9 cellular contexts compared by ENCODE assay signal in genomic region chr2:233974530-233975071, GRCh38. TPM values are rescaled to one million over a fixed set of nuclear protein-coding genes. Genes with fewer than 3 reads are reported as not detected.
DNase-seq lines count a peak whose midpoint lies in the region; ATAC-seq, FAIRE-seq and TF ChIP-seq lines count a peak whose summit lies in the region.
"Had no signal": no experiment of that assay in that cellular context is flagged by ENCODE, and none has a peak within 500 bp of the region (broad histone marks: within the 10 kb centered on the region; RNA-seq: fewer than 3 reads in every experiment).

No MANE protein-coding gene starts in this region.

- no peak overlapping the region for H4K8ac ChIP-seq in mesenchymal stem cell (ENCODE audit: low read length)

- no peaks in the 10 kb centered on the region for H3K27me3 ChIP-seq in MG63
- H3K27me3 ChIP-seq in GM12878 (replicated peaks in 1 of 2; ENCODE audit: control insufficient read depth in 2 of 2, insufficient read depth in 2 of 2, low read length in 1 of 2): no peaks in the 10 kb centered on the region; a peak in 1 of 4 replicates
- H3K27me3 ChIP-seq in mesenchymal stem cell (ENCODE audit: control insufficient read depth in 1 of 2, insufficient read depth in 1 of 2, low read length in 2 of 2): no peaks in the 10 kb centered on the region

- H3K23ac ChIP-seq in mesenchymal stem cell (ENCODE audit: low read length in 2 of 2): no peak overlapping the region

- TF ChIP-seq EP300 in GM12878 (IDR thresholded peaks at IDR 0.05; ENCODE audit: borderline replicate concordance in 1 of 2, control insufficient read depth in 1 of 2, low read depth in 2 of 2, low read length in 2 of 2): no peak

- CTCF ChIA-PET in GM12878 (lab: Yijun Ruan, JAX): interaction anchor here (1.6 kb wide), 1 partner anchor 571 kb away, joined by 8 read pairs; no protein-coding TSS in a partner anchor

- H2BK15ac ChIP-seq in mesenchymal stem cell (ENCODE audit: low read depth, poor library complexity, severe bottlenecking): no peak overlapping the region

- H2BK5ac ChIP-seq in mesenchymal stem cell (ENCODE audit: low read depth, low read length, poor library complexity, severe bottlenecking): peak overlapping the region; percentile 85

- no peak overlapping the region for H3K9ac ChIP-seq in GM12878 (ENCODE audit: control insufficient read depth, insufficient read depth, low read length)
- no peak overlapping the region for H3K9ac ChIP-seq in mesenchymal stem cell (ENCODE audit: low read length)

- no peak overlapping the region for H3K14ac ChIP-seq in mesenchymal stem cell (ENCODE audit: low read length in 2 of 2)

- H3K79me2 ChIP-seq in GM12878 (ENCODE audit: control insufficient read depth, insufficient read depth, low read length): no peaks in the 10 kb centered on the region

- POLR2A ChIA-PET in GM12878 (lab: Charles Lee): no interaction called here

- no peak overlapping the region for H3K18ac ChIP-seq in mesenchymal stem cell (ENCODE audit: low read depth in 1 of 2, low read length in 2 of 2)

- H2AFZ ChIP-seq in GM12878 (ENCODE audit: control insufficient read depth, low read depth, low read length) (no peak overlapping the region), mesenchymal stem cell (ENCODE audit: low read depth, low read length) (no peak overlapping the region)

- H2BK12ac ChIP-seq in mesenchymal stem cell (ENCODE audit: low read length in 2 of 2): no peak overlapping the region

- H3K4me2 ChIP-seq in GM12878 (ENCODE audit: control insufficient read depth, insufficient read depth) (no peak overlapping the region), mesenchymal stem cell (ENCODE audit: low read length, poor library complexity, severe bottlenecking) (no peak overlapping the region)

- H3K4me3 ChIP-seq in MG63: no peak overlapping the region
- H3K4me3 ChIP-seq in GM12878: no peak overlapping the region
- no peak overlapping the region for H3K4me3 ChIP-seq in mesenchymal stem cell (ENCODE audit: insufficient read depth in 1 of 2, low read depth in 1 of 2, low read length in 2 of 2)

- H3K9me3 ChIP-seq in MG63: no peaks in the 10 kb centered on the region
- no peaks in the 10 kb centered on the region for H3K9me3 ChIP-seq in GM12878 (replicated peaks; ENCODE audit: control insufficient read depth, insufficient read depth, low read length)
- H3K9me3 ChIP-seq in mesenchymal stem cell (ENCODE audit: control insufficient read depth, low read length): no peaks in the 10 kb centered on the region

- no peak overlapping the region for H3K4ac ChIP-seq in mesenchymal stem cell (ENCODE audit: low read depth in 1 of 2, low read length in 2 of 2)

- TF ChIP-seq CTCF in GM12878 (IDR thresholded peaks at IDR 0.05 in 2 of 3, conservative IDR thresholded peaks at IDR 0.05 in 1 of 3; ENCODE audit: control insufficient read depth in 2 of 3, extremely low read depth in 1 of 3, insufficient read depth in 1 of 3, low read depth in 3 of 3, low read length in 3 of 3): no peak

- no peak overlapping the region for H2BK120ac ChIP-seq in mesenchymal stem cell (ENCODE audit: low read depth, low read length)

- DNase-seq in Caki2 (ENCODE audit: low read depth) (peak; percentile 96), MG63 (peak; percentile 98), GM12878 (ENCODE audit: low read depth, low spot score) (no peak), mesenchymal stem cell (peak; percentile 94), posterior vena cava (ENCODE audit: low spot score) (no peak), germinal center (ENCODE audit: low spot score) (no peak)

- H3K79me1 ChIP-seq in mesenchymal stem cell (replicated peaks; ENCODE audit: low read length, poor library complexity, severe bottlenecking): peaks cover 9% of the 10 kb centered on the region

- no peak for TF ChIP-seq POLR2A in GM12878 (IDR thresholded peaks at IDR 0.05; ENCODE audit: low read depth, low read length)

- peaks cover 4% of the 10 kb centered on the region; the same call in 1 of the 2 replicates for H4K20me1 ChIP-seq in GM12878 (ENCODE audit: control insufficient read depth, insufficient read depth)

- RAD21 ChIA-PET in GM12878 (lab: Charles Lee; ENCODE audit: unreplicated experiment): interaction anchor here (1.5 kb wide), 1 partner anchor 161 kb away, joined by 3 read pairs; no protein-coding TSS in a partner anchor

- SMC1A ChIA-PET in GM12878 (lab: Charles Lee; ENCODE audit: uncharacterized antibody, unreplicated experiment): interaction anchor here (1.6 kb wide), 1 partner anchor 571 kb away, joined by 5 read pairs; no protein-coding TSS in a partner anchor

- H2AK5ac ChIP-seq in mesenchymal stem cell (ENCODE audit: low read length, severe bottlenecking): peak overlapping the region; percentile 90

- in situ Hi-C loops in Caki2 (cut with HindIII; ENCODE audit: low pct_unique_long_range_greater_than_20kb, low sequenced_read_pairs) (no loop called here), GM12878 (cut with MboI) (loop anchor here (25.0 kb wide), 1 partner anchor 563 kb away; no protein-coding TSS in a partner anchor)

- no peak for TF ChIP-seq RAD21 in GM12878 (IDR thresholded peaks at IDR 0.05; ENCODE audit: insufficient read depth, low read depth, low read length)

- 12% methylated on average over 4 of the region's 4 CpGs for WGBS in GM12878 (ENCODE audit: insufficient coverage, insufficient replicate concordance, low lambda C conversion rate, missing lambda C conversion rate)
- 3% methylated on average over 4 of the region's 4 CpGs for WGBS in mesenchymal stem cell

- intact Hi-C loops in GM12878 (cut with micrococcal nuclease; ENCODE audit: unreplicated experiment): no loop called here
- intact Hi-C loops in posterior vena cava (cut with DNase I): no loop called here

- ATAC-seq in GM12878: peak; percentile 29; the same call in 2 of the 3 replicates
- ATAC-seq in HG03469 (IDR thresholded peaks at IDR 0.05; ENCODE audit: unreplicated experiment): no peak
- no peak for ATAC-seq in HG02642 (IDR thresholded peaks at IDR 0.05; ENCODE audit: poor library complexity, unreplicated experiment)

- no peak overlapping the region for H4K91ac ChIP-seq in mesenchymal stem cell (ENCODE audit: low read length)

- FAIRE-seq in GM12878 (lab: Jason Lieb, UNC): no peak

- BruUV-seq in GM12878 (replicated peaks; lab: Mats Ljungman, UMichigan): no TSS peak

- no peaks in the 10 kb centered on the region for H3K36me3 ChIP-seq in MG63
- H3K36me3 ChIP-seq in GM12878 (ENCODE audit: control insufficient read depth in 2 of 2, insufficient read depth in 2 of 2, low read length in 1 of 2): no peaks in the 10 kb centered on the region
- no peaks in the 10 kb centered on the region for H3K36me3 ChIP-seq in mesenchymal stem cell (ENCODE audit: control insufficient read depth in 1 of 2, insufficient read depth in 2 of 2, low read depth in 1 of 2, low read length in 2 of 2)

- H3K27ac ChIP-seq in GM12878 (ENCODE audit: control insufficient read depth, insufficient read depth): no peak overlapping the region
- peak overlapping the region; percentile 91 for H3K27ac ChIP-seq in mesenchymal stem cell (ENCODE audit: low read length, poor library complexity, severe bottlenecking)

- H3K4me1 ChIP-seq in GM12878 (ENCODE audit: control insufficient read depth, insufficient read depth, low read length) (no peaks in the 10 kb centered on the region), mesenchymal stem cell (ENCODE audit: control insufficient read depth, insufficient read depth, low read depth, low read length) (peaks cover 18% of the 10 kb centered on the region)

TF ChIP-seq in GM12878, 131 proteins besides CTCF, POLR2A, EP300 and RAD21:
- TF ChIP-seq BMI1 (IDR thresholded peaks at IDR 0.05; ENCODE audit: borderline replicate concordance) (no peak), ZNF274 (IDR thresholded peaks at IDR 0.05; ENCODE audit: insufficient read depth, insufficient read length) (no peak), PKNOX1 (IDR thresholded peaks at IDR 0.05) (no peak), IKZF1 (conservative IDR thresholded peaks at IDR 0.05) (peak; percentile 11; the same call in 1 of the 2 replicates)

RNA-seq across cellular contexts. Expression of gene TRPM8, which starts 57.4 kb away (rescaled TPM):
- total RNA-seq in Caki2 (2014; rRNA removed; shearing (Covaris generic); ENCODE audit: low replicate concordance): 0.37 TPM in 1 of 2 replicates, not detected in the other
- total RNA-seq in MG63 (2014; rRNA removed; shearing (Covaris generic); ENCODE audit: low replicate concordance): not detected in 2 replicates
- 2.3 and 3.5 TPM in 2 replicates for total RNA-seq in GM12878 (2013; cell fraction: nucleolus; rRNA removed)
- total RNA-seq in GM12878 (2014; rRNA removed) (not detected in 2 replicates), GM12878 (2014; rRNA removed; fragmentation: Illumina TruSeq; extraction: Trizol) (not detected in 2 replicates), GM12878 (2021) (not detected in 2 replicates), posterior vena cava (not detected)
- polyA plus RNA-seq in GM12878 (2011; ENCODE audit: low read depth): not detected
- polyA plus RNA-seq in GM12878 (2011; rRNA removed) (3.9 and 5.5 TPM in 2 replicates), GM12878 (2014; fragmentation: Illumina TruSeq; extraction: Trizol) (not detected in 2 replicates), GM12878 (2014; fragmentation: Nextera tagmentation; extraction: Ambion mirVana) (not detected), GM12878 (2014; rRNA removed) (0.04 TPM in 1 of 2 replicates, not detected in the other), GM12878 (2016; fragmentation: Nextera tagmentation; extraction: Ambion mirVana) (not detected)
- polyA plus RNA-seq in GM12878 (2011; cell fraction: cytosol; rRNA removed): 5.4 and 7.1 TPM in 2 replicates
- polyA plus RNA-seq in GM12878 (2011; cell fraction: nucleus; rRNA removed): 4.8 and 8.8 TPM in 2 replicates
- polyA plus RNA-seq in GM12878 (2012): 0.04 TPM in 1 of 2 replicates, not detected in the other
- 6.1 and 7.3 TPM in 2 replicates for polyA minus RNA-seq in GM12878 (2011; rRNA and poly(A)+ RNA removed)
- 2.2 and 2.5 TPM in 2 replicates for polyA minus RNA-seq in GM12878 (2011; cell fraction: cytosol; rRNA and poly(A)+ RNA removed)
- 3.5 and 9.1 TPM in 2 replicates for polyA minus RNA-seq in GM12878 (2011; cell fraction: nucleus; rRNA and poly(A)+ RNA removed)
- 0.04 TPM for polyA plus RNA-seq in mesenchymal stem cell (2013, experiment 1 of 2)
- polyA plus RNA-seq in mesenchymal stem cell (2013, experiment 2 of 2): 0.03 TPM
- total RNA-seq: urinary bladder had no signal

Comparison
In these comparisons a context has a peak if more than half of its experiments do, and no peak if none do; other contexts are left out.
1. DNase-seq: peak in Caki2 (single experiment), MG63 (single experiment) and mesenchymal stem cell (single experiment); none in GM12878 (single experiment), posterior vena cava (single experiment) and germinal center (single experiment).